Comparison of ENCODE assay signal across 23 cellular contexts in the genomic region with DNA sequence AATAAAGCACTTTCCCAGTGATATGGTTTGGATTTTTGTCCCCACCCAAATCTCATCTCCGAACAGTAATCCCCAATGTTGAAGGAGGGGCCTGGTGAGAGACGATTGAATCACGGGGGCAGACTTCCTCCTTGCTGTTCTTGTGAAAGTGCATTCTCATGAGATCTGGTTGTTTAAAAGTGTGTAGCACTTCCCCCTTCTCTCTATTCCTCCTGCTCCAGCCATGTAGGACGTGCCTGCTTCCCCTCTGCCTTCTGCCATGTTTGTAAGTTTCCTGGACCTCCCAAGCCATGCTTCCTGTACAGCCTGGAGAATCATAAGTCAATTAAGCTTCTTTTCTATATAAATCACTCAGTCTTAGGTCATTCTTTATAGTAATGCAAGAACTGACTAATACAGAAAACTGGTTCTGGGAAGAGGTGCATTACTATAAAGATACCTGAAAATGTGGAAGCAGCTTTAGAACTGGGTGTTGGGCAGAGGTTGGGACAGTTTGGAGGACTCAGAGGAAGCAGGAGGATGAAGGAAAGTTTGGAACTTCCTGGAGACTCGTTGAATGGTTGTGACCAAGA.
"Had no signal": no experiment of that assay in that cellular context is flagged by ENCODE, and none has a peak within 500 bp of the region (broad histone marks: within the 10 kb centered on the region; RNA-seq: fewer than 3 reads in every experiment).

No MANE protein-coding gene starts in this region.

- H3K27ac ChIP-seq: breast epithelium, esophagus muscularis mucosa, neural progenitor cell, tibial artery had no signal

- ATAC-seq: activated CD8-positive, alpha-beta T cell treated with anti-CD3 and anti-CD28 coated beads for 36 hours; activated T-cell treated with anti-CD3 and anti-CD28 coated beads, Interleukin-2, amount 50 U/mL, for 4 hours; mucosa of descending colon; naive thymus-derived CD4-positive, alpha-beta T cell; WTC11 had no signal

- H3K27me3 Mint-ChIP-seq: activated CD8-positive, alpha-beta T cell treated with anti-CD3 and anti-CD28 coated beads for 36 hours; activated naive CD4-positive, alpha-beta T cell treated with anti-CD3 and anti-CD28 coated beads, Interleukin-2, amount 50 U/mL, for 24 hours; naive thymus-derived CD4-positive, alpha-beta T cell; progenitor cell of endocrine pancreas had no signal

- H3K4me1 Mint-ChIP-seq: WTC11 had no signal

- H3K4me3 ChIP-seq: breast epithelium, esophagus muscularis mucosa, mucosa of descending colon, neural progenitor cell, tibial artery had no signal

- H3K27ac Mint-ChIP-seq: activated CD8-positive, alpha-beta T cell treated with anti-CD3 and anti-CD28 coated beads for 36 hours; activated naive CD4-positive, alpha-beta T cell treated with anti-CD3 and anti-CD28 coated beads, Interleukin-2, amount 50 U/mL, for 24 hours; naive thymus-derived CD4-positive, alpha-beta T cell; neural progenitor cell; progenitor cell of endocrine pancreas; WTC11 had no signal

- H3K9me3 Mint-ChIP-seq: activated naive CD4-positive, alpha-beta T cell treated with anti-CD3 and anti-CD28 coated beads, Interleukin-2, amount 50 U/mL, for 24 hours had no signal

- H3K27me3 ChIP-seq: breast epithelium, esophagus muscularis mucosa, neural progenitor cell, tibial artery had no signal

- H3K4me3 Mint-ChIP-seq: activated CD8-positive, alpha-beta T cell treated with anti-CD3 and anti-CD28 coated beads for 36 hours; activated naive CD4-positive, alpha-beta T cell treated with anti-CD3 and anti-CD28 coated beads, Interleukin-2, amount 50 U/mL, for 24 hours; activated T-cell treated with anti-CD3 and anti-CD28 coated beads, Interleukin-2, amount 50 U/mL, for 4 hours; naive thymus-derived CD4-positive, alpha-beta T cell; neural progenitor cell; WTC11 had no signal

- H3K4me1 ChIP-seq: breast epithelium, neural progenitor cell had no signal

- H3K36me3 ChIP-seq: breast epithelium, esophagus muscularis mucosa, neural progenitor cell had no signal

- DNase-seq: activated CD4-positive, alpha-beta T cell treated with anti-CD3 and anti-CD28 coated beads for 48 hours; activated CD8-positive, alpha-beta T cell treated with anti-CD3 and anti-CD28 coated beads for 36 hours; activated gamma-delta T cell; activated T-cell treated with anti-CD3 and anti-CD28 coated beads, Interleukin-2, amount 50 U/mL, for 4 hours; cerebellar nuclear complex; cortex of kidney; effector CD4-positive, alpha-beta T cell; mesenchymal stem cell; mucosa of descending colon; naive thymus-derived CD4-positive, alpha-beta T cell; stimulated activated CD4-positive, alpha-beta T cell treated with anti-CD3 and anti-CD28 coated beads, Interleukin-12 subunit alpha, Interleukin-12 subunit beta, amount 100 ng/mL, for 4 hours; stimulated activated CD4-positive, alpha-beta T cell treated with anti-CD3 and anti-CD28 coated beads, Interleukin-1b, Interleukin-23, amount 100 ng/mL, for 48 hours; stimulated activated CD8-positive, alpha-beta memory T cell treated with anti-CD3 and anti-CD28 coated beads, Interleukin-4, amount 100 ng/mL, for 48 hours; stimulated activated naive CD4-positive, alpha-beta T cell treated with Interleukin-2 at 50 U/mL for 16 hours; T-helper 1 cell; T1000; tibial artery had no signal
